16 cellular contexts compared by ENCODE assay signal in genomic region chr4:113186960-113187757, GRCh38.
DNase-seq lines count a peak whose midpoint lies in the region; ATAC-seq, FAIRE-seq and TF ChIP-seq lines count a peak whose summit lies in the region.
"Had no signal": no experiment of that assay in that cellular context is flagged by ENCODE, and none has a peak within 500 bp of the region (broad histone marks: within the 10 kb centered on the region; RNA-seq: fewer than 3 reads in every experiment).

No MANE protein-coding gene starts in this region.

- intact Hi-C loops in HepG2 (cut with micrococcal nuclease; ENCODE audit: unreplicated experiment): loop anchor here (5.0 kb wide), 1 partner anchor 40 kb away; no protein-coding TSS in a partner anchor
- intact Hi-C loops in right lobe of liver (cut with DNase I): no loop called here

- H3K4me3 ChIP-seq in HepG2 (replicated peaks in 1 of 3; ENCODE audit: insufficient read depth in 1 of 3, low read depth in 2 of 3, low read length in 3 of 3): peak overlapping the region in 1 of 3 experiments; percentile 14; a peak in 1 of 6 replicates
- H3K4me3 ChIP-seq in right lobe of liver: no peak overlapping the region
- H3K4me3 ChIP-seq in osteoblast (ENCODE audit: insufficient read depth, low read length): no peak overlapping the region
- H3K4me3 ChIP-seq in BE2C (ENCODE audit: low read depth, low read length): no peak overlapping the region
- H3K4me3 ChIP-seq: BLaER1 had no signal

- no peaks in the 10 kb centered on the region for H4K20me1 ChIP-seq in HepG2 (ENCODE audit: insufficient read depth, low read length)
- no peaks in the 10 kb centered on the region for H4K20me1 ChIP-seq in osteoblast (ENCODE audit: insufficient read depth, low read length)
- H4K20me1 ChIP-seq: BLaER1 had no signal

- H3K4me2 ChIP-seq in HepG2 (ENCODE audit: low read depth, low read length) (peak overlapping the region; percentile 43), osteoblast (ENCODE audit: insufficient read depth, low read length) (no peak overlapping the region)
- H3K4me2 ChIP-seq: BLaER1 had no signal

- BruUV-seq in HepG2 (replicated peaks; lab: Mats Ljungman, UMichigan): no TSS peak

- H3K36me3 ChIP-seq in HepG2 (replicated peaks in 1 of 2; ENCODE audit: control insufficient read depth in 1 of 2, insufficient read depth in 2 of 2, low read length in 2 of 2) (no peaks in the 10 kb centered on the region), right lobe of liver (no peaks in the 10 kb centered on the region), osteoblast (ENCODE audit: insufficient read depth, low read length) (no peaks in the 10 kb centered on the region), BE2C (no peaks in the 10 kb centered on the region)
- H3K36me3 ChIP-seq: BLaER1 had no signal

- H3K4me1 ChIP-seq in HepG2 (ENCODE audit: insufficient read depth, low read length): peaks cover 33% of the 10 kb centered on the region
- no peaks in the 10 kb centered on the region for H3K4me1 ChIP-seq in right lobe of liver
- H3K4me1 ChIP-seq in osteoblast (ENCODE audit: insufficient read depth, low read length): no peaks in the 10 kb centered on the region
- no peaks in the 10 kb centered on the region for H3K4me1 ChIP-seq in BE2C
- H3K4me1 ChIP-seq: BLaER1 had no signal

- H3K9me3 ChIP-seq in HepG2 (ENCODE audit: low read length): no peaks in the 10 kb centered on the region
- no peaks in the 10 kb centered on the region for H3K9me3 ChIP-seq in right lobe of liver
- H3K9me3 ChIP-seq in osteoblast (ENCODE audit: low read depth, low read length): no peaks in the 10 kb centered on the region
- no peaks in the 10 kb centered on the region for H3K9me3 ChIP-seq in BE2C
- H3K9me3 ChIP-seq: BLaER1 had no signal

- in situ Hi-C loops in HepG2 (cut with HindIII; ENCODE audit: extremely low pct_ligation_motif_present, low pct_unique_long_range_greater_than_20kb): no loop called here

- peak overlapping the region; percentile 46 for H3K27ac ChIP-seq in HepG2 (ENCODE audit: extremely low read length, insufficient read depth, low read length)
- H3K27ac ChIP-seq in right lobe of liver: no peak overlapping the region
- H3K27ac ChIP-seq in osteoblast (ENCODE audit: low read depth, low read length): no peak overlapping the region
- H3K27ac ChIP-seq: 22Rv1, BLaER1 had no signal

- TF ChIP-seq RAD21 in HepG2 (CRISPR knock-in tag; IDR thresholded peaks at IDR 0.05): no peak

- ATAC-seq in HepG2 (peak; percentile 67), right lobe of liver (no peak)
- ATAC-seq: HCT116 had no signal

- DNase-seq in HepG2 (ENCODE audit: low spot score) (no peak), right lobe of liver (no peak), left kidney (ENCODE audit: low read depth, low spot score) (peak; percentile 35), osteoblast (ENCODE audit: insufficient read length, low spot score, missing footprints) (peak; percentile 50), MV-4-11 (lab: John Stamatoyannopoulos, UW) (no peak), retina (no peak), GOT3 (lab: John Stamatoyannopoulos, UW) (no peak), BE2C (no peak)
- DNase-seq: CD4-positive, CD25-positive, alpha-beta regulatory T cell; DMS53; GF-D8 had no signal

- no peak overlapping the region for H3K9ac ChIP-seq in HepG2 (ENCODE audit: insufficient read depth, low read depth, low read length)
- H3K9ac ChIP-seq: BLaER1 had no signal

- H3K27me3 ChIP-seq in HepG2 (ENCODE audit: control insufficient read depth in 1 of 2, insufficient read depth in 2 of 2, low read length in 2 of 2) (no peaks in the 10 kb centered on the region), right lobe of liver (no peaks in the 10 kb centered on the region), osteoblast (ENCODE audit: insufficient read depth, low read length) (peaks cover 3% of the 10 kb centered on the region), BE2C (no peaks in the 10 kb centered on the region)
- H3K27me3 ChIP-seq: BLaER1 had no signal

- TF ChIP-seq POLR2A in HepG2 (IDR thresholded peaks at IDR 0.05; ENCODE audit: insufficient read depth in 1 of 2, low read depth in 2 of 2, low read length in 2 of 2): no peak
- TF ChIP-seq POLR2A in right lobe of liver (IDR thresholded peaks at IDR 0.05): no peak

- TF ChIP-seq EP300 in HepG2 (IDR thresholded peaks at IDR 0.05; ENCODE audit: low read depth in 2 of 2, low read length in 2 of 2): no peak
- TF ChIP-seq EP300 in HepG2 (CRISPR knock-in tag; IDR thresholded peaks at IDR 0.05; ENCODE audit: borderline replicate concordance): no peak

- H2AFZ ChIP-seq in HepG2 (ENCODE audit: low read length) (no peak overlapping the region), osteoblast (ENCODE audit: low read length) (no peak overlapping the region)

- TF ChIP-seq CTCF in HepG2 (CRISPR knock-in tag; IDR thresholded peaks at IDR 0.05) (no peak), right lobe of liver (IDR thresholded peaks at IDR 0.05) (no peak), osteoblast (IDR thresholded peaks at IDR 0.05; ENCODE audit: extremely low read depth, low read depth, low read length) (no peak), BE2C (IDR thresholded peaks at IDR 0.05; ENCODE audit: low read depth, low read length) (no peak)

- 1% methylated on average over 3 of the region's 3 CpGs for WGBS in HepG2 (ENCODE audit: low lambda C conversion rate)
- WGBS in right lobe of liver (ENCODE audit: insufficient coverage, low coverage, low lambda C conversion rate, missing lambda C conversion rate): 26% methylated on average over 3 of the region's 3 CpGs

- FAIRE-seq in HepG2 (lab: Jason Lieb, UNC): peak; percentile 46
- FAIRE-seq: GM19239, H54 had no signal

- CTCF ChIA-PET in HepG2 (lab: Yijun Ruan, JAX; ENCODE audit: low intra/inter-chr PET ratio, low total read pairs): no interaction called here

- H3K79me2 ChIP-seq in HepG2 (ENCODE audit: insufficient read depth, low read length) (no peaks in the 10 kb centered on the region), osteoblast (ENCODE audit: insufficient read depth, low read length) (no peaks in the 10 kb centered on the region)

- POLR2A ChIA-PET in HepG2 (lab: Yijun Ruan, JAX): no interaction called here

TF ChIP-seq in HepG2, 621 proteins besides CTCF, POLR2A, EP300 and RAD21 (continues in another document):
- TF ChIP-seq, protein P1, sequence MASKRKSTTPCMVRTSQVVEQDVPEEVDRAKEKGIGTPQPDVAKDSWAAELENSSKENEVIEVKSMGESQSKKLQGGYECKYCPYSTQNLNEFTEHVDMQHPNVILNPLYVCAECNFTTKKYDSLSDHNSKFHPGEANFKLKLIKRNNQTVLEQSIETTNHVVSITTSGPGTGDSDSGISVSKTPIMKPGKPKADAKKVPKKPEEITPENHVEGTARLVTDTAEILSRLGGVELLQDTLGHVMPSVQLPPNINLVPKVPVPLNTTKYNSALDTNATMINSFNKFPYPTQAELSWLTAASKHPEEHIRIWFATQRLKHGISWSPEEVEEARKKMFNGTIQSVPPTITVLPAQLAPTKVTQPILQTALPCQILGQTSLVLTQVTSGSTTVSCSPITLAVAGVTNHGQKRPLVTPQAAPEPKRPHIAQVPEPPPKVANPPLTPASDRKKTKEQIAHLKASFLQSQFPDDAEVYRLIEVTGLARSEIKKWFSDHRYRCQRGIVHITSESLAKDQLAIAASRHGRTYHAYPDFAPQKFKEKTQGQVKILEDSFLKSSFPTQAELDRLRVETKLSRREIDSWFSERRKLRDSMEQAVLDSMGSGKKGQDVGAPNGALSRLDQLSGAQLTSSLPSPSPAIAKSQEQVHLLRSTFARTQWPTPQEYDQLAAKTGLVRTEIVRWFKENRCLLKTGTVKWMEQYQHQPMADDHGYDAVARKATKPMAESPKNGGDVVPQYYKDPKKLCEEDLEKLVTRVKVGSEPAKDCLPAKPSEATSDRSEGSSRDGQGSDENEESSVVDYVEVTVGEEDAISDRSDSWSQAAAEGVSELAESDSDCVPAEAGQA (IDR thresholded peaks at IDR 0.05; ENCODE audit: low read depth): no peak
- TF ChIP-seq, protein P1 (CRISPR knock-in tag; IDR thresholded peaks at IDR 0.05; ENCODE audit: borderline replicate concordance): no peak
- TF ChIP-seq ZNF207 (IDR thresholded peaks at IDR 0.05; ENCODE audit: borderline replicate concordance) (no peak), CEBPG (CRISPR knock-in tag; IDR thresholded peaks at IDR 0.05) (peak; percentile 70), KAT8 (CRISPR knock-in tag; IDR thresholded peaks at IDR 0.05) (0 out of 2 replicates have a peak, but pooled peaks have one; percentile 27), FOXA1 (IDR thresholded peaks at IDR 0.05) (no peak), FOXA1 (CRISPR knock-in tag; IDR thresholded peaks at IDR 0.05) (no peak), GATAD2A (CRISPR knock-in tag; IDR thresholded peaks at IDR 0.05) (peak; percentile 67; the same call in 1 of the 2 replicates), SOX6 (IDR thresholded peaks at IDR 0.05) (no peak), SOX6 (CRISPR knock-in tag; IDR thresholded peaks at IDR 0.05) (peak; percentile 37; the same call in 1 of the 2 replicates), MED1 (CRISPR knock-in tag; IDR thresholded peaks at IDR 0.05) (peak; percentile 23; the same call in 1 of the 2 replicates)

Comparison
In these comparisons a context has a peak if more than half of its experiments do, and no peak if none do; other contexts are left out.
1. DNase-seq: peak in left kidney (single experiment) and osteoblast (single experiment); none in HepG2 (single experiment), right lobe of liver (0 of 3), MV-4-11 (single experiment), retina (single experiment), GOT3 (single experiment) and BE2C (single experiment).